Comparison of ENCODE assay signal across 15 cellular contexts in the genomic region with DNA sequence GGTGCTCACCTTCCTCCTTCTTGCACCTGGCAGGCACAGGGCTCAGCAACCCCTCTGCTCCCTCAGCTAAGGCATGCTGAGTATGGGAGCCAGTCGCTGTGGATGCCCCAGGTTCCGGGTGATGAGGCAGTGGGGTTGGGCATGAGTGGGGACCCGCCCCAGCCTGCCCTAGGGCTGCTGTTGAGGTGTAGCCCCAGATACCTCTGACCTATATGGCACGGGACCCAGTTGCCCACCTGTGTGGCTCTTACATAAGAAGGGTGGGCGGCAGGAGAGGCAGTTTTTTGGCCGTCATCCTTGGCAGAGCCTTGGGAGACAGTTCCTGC. TPM values are rescaled to one million over a fixed set of nuclear protein-coding genes. Genes with fewer than 3 reads are reported as not detected.
"Had no signal": no experiment of that assay in that cellular context is flagged by ENCODE, and none has a peak within 500 bp of the region (broad histone marks: within the 10 kb centered on the region; RNA-seq: fewer than 3 reads in every experiment).

No MANE protein-coding gene starts in this region.

- H3K4me3 ChIP-seq: heart right ventricle, pancreas had no signal

- DNase-seq: activated CD4-positive, alpha-beta T cell treated with anti-CD3 and anti-CD28 coated beads, Interleukin-2, amount 50 U/mL, for 4 hours; activated CD4-positive, CD25-positive, alpha-beta regulatory T cell treated with anti-CD3 and anti-CD28 coated beads, Interleukin-2, amount 50 U/mL, for 72 hours; activated gamma-delta T cell treated with Interleukin-2 at 50 U/mL for 16 hours; activated naive CD8-positive, alpha-beta T cell treated with anti-CD3 and anti-CD28 coated beads for 36 hours; activated T-cell treated with anti-CD3 and anti-CD28 coated beads, Interleukin-2, amount 50 U/mL, for 48 hours; effector CD4-positive, alpha-beta T cell; heart right ventricle; pancreas; small intestine; trophoblast cell had no signal

- H3K9me3 ChIP-seq: heart right ventricle, pancreas had no signal

- FAIRE-seq: frontal cortex, pancreas, small intestine had no signal

- H3K36me3 ChIP-seq: heart right ventricle, pancreas had no signal

- H3K27ac ChIP-seq: pancreas had no signal

RNA-seq across cellular contexts. Expression of a gene that starts 21.0 kb away (rescaled TPM):
- total RNA-seq: chondrocyte; fibroblast of lung; kidney epithelial cell; T-helper 2 cell treated with Interferon-gamma antibody and Interleukin-4, amounts not matched to agents 100 ng/mL and 5 ng/mL, for 36 hours had no signal
- polyA plus RNA-seq: fibroblast of lung had no signal
